In genomic region chr12:121465921-121466799, GRCh38 we compare ENCODE assay signal across 8 cellular contexts.
DNase-seq lines count a peak whose midpoint lies in the region; ATAC-seq and TF ChIP-seq lines count a peak whose summit lies in the region.

No MANE protein-coding gene starts in this region.

- CTCF ChIA-PET in naive thymus-derived CD4-positive, alpha-beta T cell (lab: Charles Lee), result no interaction called here

- H3K36me3 Mint-ChIP-seq in IgD-negative memory B cell, result no peaks in the 10 kb centered on the region
- H3K36me3 Mint-ChIP-seq in naive thymus-derived CD4-positive, alpha-beta T cell, result peaks cover 0 to 6% (median 0%) of the 10 kb centered on the region in 5 donors

- WGBS in ectodermal cell, 2 experiments, result 16 to 18% methylated on average over 71 of the region's 71 CpGs
- WGBS in transverse colon (ENCODE audit: low coverage in 1 of 2), 2 donors, result 11 to 37% methylated on average over 15 to 60 of the region's 71 CpGs

- H3K4me1 ChIP-seq in ectodermal cell (ENCODE audit: control insufficient read depth, insufficient read depth, low read length) (peaks cover 3% of the 10 kb centered on the region), transverse colon (peaks cover 0 to 24% (median 19%) of the 10 kb centered on the region in 4 donors)
- H3K4me1 ChIP-seq in naive thymus-derived CD4-positive, alpha-beta T cell (ENCODE audit: control insufficient read depth in 2 of 2, insufficient read depth in 2 of 2, low read length in 2 of 2), result peaks cover 7 to 17% of the 10 kb centered on the region in 2 donors

- H3K27me3 Mint-ChIP-seq in IgD-negative memory B cell, result no peaks in the 10 kb centered on the region
- peaks cover 0 to 3% (median 0%) of the 10 kb centered on the region in 5 donors for H3K27me3 Mint-ChIP-seq in naive thymus-derived CD4-positive, alpha-beta T cell

- in situ Hi-C loops in transverse colon (cut with MboI; ENCODE audit: low pct_ligation_motif_present in 1 of 4, low pct_unique_long_range_greater_than_20kb in 1 of 4, low sequenced_read_pairs in 3 of 4), result no loop called here

- TF ChIP-seq CTCF in transverse colon (IDR thresholded peaks at IDR 0.05), result no peak

- H3K27ac ChIP-seq in ectodermal cell (ENCODE audit: insufficient read depth, low read depth, low read length, poor library complexity, severe bottlenecking) (no peak overlapping the region), transverse colon (peak overlapping the region; percentile 49 to 93 (median 84))
- H3K27ac ChIP-seq in naive thymus-derived CD4-positive, alpha-beta T cell (ENCODE audit: low read depth, low read length), result peak overlapping the region; percentile 70

- no peaks in the 10 kb centered on the region for H3K9me3 Mint-ChIP-seq in IgD-negative memory B cell
- peaks cover 0 to 1% (median 0%) of the 10 kb centered on the region in 11 donors for H3K9me3 Mint-ChIP-seq in naive thymus-derived CD4-positive, alpha-beta T cell

- peaks cover 10% of the 10 kb centered on the region for H3K27me3 ChIP-seq in ectodermal cell (ENCODE audit: control insufficient read depth, insufficient read depth, low read length, poor library complexity, severe bottlenecking)
- H3K27me3 ChIP-seq in naive thymus-derived CD4-positive, alpha-beta T cell (ENCODE audit: control insufficient read depth in 2 of 2, insufficient read depth in 2 of 2, low read length in 2 of 2), result no peaks in the 10 kb centered on the region
- no peaks in the 10 kb centered on the region for H3K27me3 ChIP-seq in transverse colon

- peak; percentile 10 for ATAC-seq in GM21515 (IDR thresholded peaks at IDR 0.05; ENCODE audit: unreplicated experiment)
- ATAC-seq in naive thymus-derived CD4-positive, alpha-beta T cell, result no peak

- intact Hi-C loops in naive thymus-derived CD4-positive, alpha-beta T cell (cut with micrococcal nuclease), result loop anchor here in 1 of 2 donors (1.0 to 10.0 kb wide), 3 partner anchors 373 to 931 kb away; partner anchors contain the start of genes PSMD9 and RNF10
- intact Hi-C loops in transverse colon (cut with DNase I; ENCODE audit: low total_unique reads), result no loop called here

- TF ChIP-seq EP300 in transverse colon (IDR thresholded peaks at IDR 0.05; ENCODE audit: low read depth), result no peak

- no peak for TF ChIP-seq POLR2A in transverse colon (IDR thresholded peaks at IDR 0.05)

- H3K9me3 ChIP-seq in ectodermal cell (ENCODE audit: control insufficient read depth, low read length) (no peaks in the 10 kb centered on the region), transverse colon (no peaks in the 10 kb centered on the region)
- no peaks in the 10 kb centered on the region for H3K9me3 ChIP-seq in naive thymus-derived CD4-positive, alpha-beta T cell (ENCODE audit: control insufficient read depth in 2 of 3, low read length in 3 of 3)

- peak overlapping the region; percentile 96 to 98 (median 98) for H3K4me3 Mint-ChIP-seq in IgD-negative memory B cell
- peak overlapping the region; percentile 87 to 99 (median 94) for H3K4me3 Mint-ChIP-seq in naive thymus-derived CD4-positive, alpha-beta T cell

- peak overlapping the region; percentile 97 to 99 (median 97) for H3K27ac Mint-ChIP-seq in IgD-negative memory B cell
- H3K27ac Mint-ChIP-seq in naive thymus-derived CD4-positive, alpha-beta T cell, result peak overlapping the region; percentile 83 to 96 (median 93)

- POLR2A ChIA-PET in naive thymus-derived CD4-positive, alpha-beta T cell (lab: Charles Lee), result interaction anchor here (0.6 to 1.2 kb wide), 2 partner anchors 8 to 112 kb away, joined by 3 read pairs; no protein-coding TSS in a partner anchor

- H3K4me1 Mint-ChIP-seq in IgD-negative memory B cell, result peaks cover 12 to 49% (median 42%) of the 10 kb centered on the region in 3 donors
- peaks cover 24 to 44% (median 36%) of the 10 kb centered on the region in 7 donors for H3K4me1 Mint-ChIP-seq in naive thymus-derived CD4-positive, alpha-beta T cell

- DNase-seq in D341Med (ENCODE audit: low spot score), result peak; percentile 78
- peak; percentile 15 for DNase-seq in activated CD4-positive, alpha-beta T cell treated with anti-CD3 and anti-CD28 coated beads for 1 hour
- peak in 8 of 9 donors; percentile 25 to 61 (median 37) for DNase-seq in naive thymus-derived CD4-positive, alpha-beta T cell
- peak; percentile 46 for DNase-seq in transverse colon
- no peak for DNase-seq in islet precursor cell

- H3K4me3 ChIP-seq in ectodermal cell (ENCODE audit: insufficient read depth, low read depth, low read length), result peak overlapping the region; percentile 37
- peak overlapping the region; percentile 80 for H3K4me3 ChIP-seq in naive thymus-derived CD4-positive, alpha-beta T cell (ENCODE audit: low read length)
- peak overlapping the region; percentile 36 to 81 (median 74) for H3K4me3 ChIP-seq in transverse colon

- H3K36me3 ChIP-seq in ectodermal cell (ENCODE audit: control insufficient read depth, insufficient read depth, low read length), result no peaks in the 10 kb centered on the region
- no peaks in the 10 kb centered on the region for H3K36me3 ChIP-seq in naive thymus-derived CD4-positive, alpha-beta T cell (ENCODE audit: control insufficient read depth in 2 of 3, insufficient read depth in 3 of 3, low read length in 3 of 3)
- H3K36me3 ChIP-seq in transverse colon, result no peaks in the 10 kb centered on the region
